In genomic region chr17:81163703-81164413, GRCh38 we compare ENCODE assay signal across 2 cellular contexts.
TF ChIP-seq lines count a peak whose summit lies in the region.

No MANE protein-coding gene starts in this region.

TF ChIP-seq in IMR-90, 13 proteins besides CTCF, POLR2A, EP300 and RAD21:
- no peak for TF ChIP-seq BHLHE40 (IDR thresholded peaks at IDR 0.05; ENCODE audit: low read depth, low read length)
- no peak for TF ChIP-seq NFE2L2 (IDR thresholded peaks at IDR 0.05; ENCODE audit: low read depth, low read length)
- no peak for TF ChIP-seq FOS (IDR thresholded peaks at IDR 0.05; ENCODE audit: low read depth, low read length)
- no peak for TF ChIP-seq RCOR1 (IDR thresholded peaks at IDR 0.05; ENCODE audit: insufficient replicate concordance, low read length)
- TF ChIP-seq MXI1 (IDR thresholded peaks at IDR 0.05; ENCODE audit: borderline replicate concordance, low read depth, low read length) = no peak
- no peak for TF ChIP-seq CEBPB (IDR thresholded peaks at IDR 0.05; ENCODE audit: low read depth, low read length)
- no peak for TF ChIP-seq MAFK (IDR thresholded peaks at IDR 0.05; ENCODE audit: low read depth, low read length)
- no peak for TF ChIP-seq RFX5 (IDR thresholded peaks at IDR 0.05; ENCODE audit: low read depth, low read length)
- no peak for TF ChIP-seq SMC3 (IDR thresholded peaks at IDR 0.05; ENCODE audit: low read depth, low read length)
- no peak for TF ChIP-seq USF2 (IDR thresholded peaks at IDR 0.05; ENCODE audit: low read depth, low read length)
- TF ChIP-seq MAZ (IDR thresholded peaks at IDR 0.05; ENCODE audit: borderline replicate concordance, low read depth, low read length) = no peak
- TF ChIP-seq CHD1 (IDR thresholded peaks at IDR 0.05; ENCODE audit: low read depth, low read length) = no peak
- TF ChIP-seq ELK1 (IDR thresholded peaks at IDR 0.05; ENCODE audit: borderline replicate concordance, low read depth, low read length) = no peak

TF ChIP-seq in K562, 482 proteins besides CTCF, POLR2A, EP300 and RAD21:
- peak; percentile 70; the same call in 1 of the 2 replicates for TF ChIP-seq ZNF740 (CRISPR knock-in tag; IDR thresholded peaks at IDR 0.05)
- TF ChIP-seq ZNF740 (tag; IDR thresholded peaks at IDR 0.05) = no peak
- TF ChIP-seq SNRNP70 (optimal IDR thresholded peaks at IDR 0.05; ENCODE audit: low read depth, low read length) = no peak
- no peak for TF ChIP-seq KHSRP (IDR thresholded peaks at IDR 0.05)
- TF ChIP-seq ZNF165 (CRISPR knock-in tag; IDR thresholded peaks at IDR 0.05; ENCODE audit: borderline replicate concordance) = no peak
- TF ChIP-seq ZC3H4 (CRISPR knock-in tag; IDR thresholded peaks at IDR 0.05; ENCODE audit: borderline replicate concordance) = no peak
